Comparison of ENCODE assay signal across 19 cellular contexts in the genomic region with DNA sequence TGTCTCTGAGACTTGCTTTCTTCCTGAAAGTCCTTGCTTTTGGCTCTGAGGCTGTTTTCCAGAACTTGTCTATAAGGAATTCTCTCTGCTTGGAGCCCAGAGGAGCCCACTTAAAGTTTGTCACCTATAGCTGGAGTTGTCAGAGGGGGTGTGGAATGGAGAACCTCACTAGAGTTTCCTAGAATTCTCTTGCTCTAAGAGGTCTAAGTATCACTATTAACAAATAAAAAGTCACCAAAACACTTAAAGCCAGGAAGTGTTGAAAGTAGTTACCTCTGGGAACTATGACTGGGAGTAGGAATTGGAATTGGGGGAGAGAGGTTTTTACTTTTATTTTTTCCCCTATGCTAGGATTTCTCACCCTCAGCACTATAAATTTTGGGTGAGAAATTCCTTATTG. TPM values are rescaled to one million over a fixed set of nuclear protein-coding genes. Genes with fewer than 3 reads are reported as not detected.
DNase-seq lines count a peak whose midpoint lies in the region; ATAC-seq and TF ChIP-seq lines count a peak whose summit lies in the region.
"Had no signal": no experiment of that assay in that cellular context is flagged by ENCODE, and none has a peak within 500 bp of the region (broad histone marks: within the 10 kb centered on the region; RNA-seq: fewer than 3 reads in every experiment).

No MANE protein-coding gene starts in this region.

- H3K36me3 Mint-ChIP-seq in effector memory CD8-positive, alpha-beta T cell (ENCODE audit: insufficient read depth): peaks cover 2% of the 10 kb centered on the region

- H3K4me1 ChIP-seq in OCI-LY1 (ENCODE audit: insufficient read depth, low read length, severe bottlenecking): peaks cover 63% of the 10 kb centered on the region
- H3K4me1 ChIP-seq in spleen: peaks cover 28 to 74% (median 60%) of the 10 kb centered on the region in 6 donors
- H3K4me1 ChIP-seq in esophagus squamous epithelium: no peaks in the 10 kb centered on the region
- H3K4me1 ChIP-seq: SJCRH30 had no signal

- no peaks in the 10 kb centered on the region for H3K79me2 ChIP-seq in OCI-LY1 (ENCODE audit: insufficient read depth, low read length)

- peaks cover 18% of the 10 kb centered on the region for H3F3A ChIP-seq in OCI-LY1 (ENCODE audit: insufficient read depth, low read length)

- peaks cover 45 to 53% of the 10 kb centered on the region in 2 donors for H3K4me1 Mint-ChIP-seq in effector memory CD8-positive, alpha-beta T cell (ENCODE audit: low read depth in 2 of 2)

- no peaks in the 10 kb centered on the region for H3K27me3 Mint-ChIP-seq in effector memory CD8-positive, alpha-beta T cell

- H3K27me3 ChIP-seq in OCI-LY1 (ENCODE audit: insufficient read depth, low read length): no peaks in the 10 kb centered on the region
- no peaks in the 10 kb centered on the region for H3K27me3 ChIP-seq in spleen (replicated peaks in 1 of 7)
- no peaks in the 10 kb centered on the region for H3K27me3 ChIP-seq in esophagus squamous epithelium
- H3K27me3 ChIP-seq in MG63: no peaks in the 10 kb centered on the region
- H3K27me3 ChIP-seq: neutrophil, SJCRH30 had no signal

- H3K9me3 ChIP-seq in OCI-LY1 (ENCODE audit: low read length): no peaks in the 10 kb centered on the region
- H3K9me3 ChIP-seq in spleen: no peaks in the 10 kb centered on the region
- no peaks in the 10 kb centered on the region for H3K9me3 ChIP-seq in esophagus squamous epithelium
- no peaks in the 10 kb centered on the region for H3K9me3 ChIP-seq in MG63
- H3K9me3 ChIP-seq: neutrophil, SJCRH30 had no signal

- peak overlapping the region; percentile 48 for H3K4me2 ChIP-seq in OCI-LY1 (ENCODE audit: low read length)

- DNase-seq in CD1c-positive myeloid dendritic cell (ENCODE audit: extremely low spot score) (peak; percentile 47), spleen (no peak), NCI-H226 (no peak), esophagus squamous epithelium (lab: John Stamatoyannopoulos, UW) (no peak), MG63 (no peak)
- no peak for DNase-seq in effector memory CD8-positive, alpha-beta T cell
- DNase-seq: activated CD4-positive, CD25-positive, alpha-beta regulatory T cell; GDM1; hypothalamus; KBM-7; NCI-H1092 treated with DMSO at 0.1 percent for 48 hours; NCI-H2107; NCI-H526 treated with DMSO at 0.1 percent for 48 hours; PC-3; SJCRH30 had no signal

- peak overlapping the region; percentile 89 to 92 for H3K27ac Mint-ChIP-seq in effector memory CD8-positive, alpha-beta T cell

- H3K4me3 ChIP-seq in OCI-LY1 (ENCODE audit: low read depth, low read length, poor library complexity, severe bottlenecking) (no peak overlapping the region), spleen (no peak overlapping the region), esophagus squamous epithelium (no peak overlapping the region), MG63 (no peak overlapping the region)
- H3K4me3 ChIP-seq: SJCRH30 had no signal

- peak overlapping the region; percentile 45 for H3K9ac ChIP-seq in OCI-LY1 (ENCODE audit: low read length)

- TF ChIP-seq CTCF in OCI-LY1 (IDR thresholded peaks at IDR 0.05; ENCODE audit: low read length) (no peak), spleen (IDR thresholded peaks at IDR 0.05 in 8 of 11, conservative IDR thresholded peaks at IDR 0.05 in 3 of 11) (no peak), esophagus squamous epithelium (IDR thresholded peaks at IDR 0.05) (no peak)

- H3K9me3 Mint-ChIP-seq in effector memory CD8-positive, alpha-beta T cell: no peaks in the 10 kb centered on the region

- intact Hi-C loops in spleen (cut with DNase I; ENCODE audit: low total_unique reads): no loop called here
- intact Hi-C loops in esophagus squamous epithelium (cut with DNase I): no loop called here

- no peaks in the 10 kb centered on the region for H4K20me1 ChIP-seq in OCI-LY1 (ENCODE audit: insufficient read depth, low read length)

- no peak for TF ChIP-seq POLR2A in spleen (IDR thresholded peaks at IDR 0.05)
- no peak for TF ChIP-seq POLR2A in esophagus squamous epithelium (IDR thresholded peaks at IDR 0.05)

- H3K27ac ChIP-seq in OCI-LY1 (ENCODE audit: low read depth, low read length, poor library complexity, severe bottlenecking) (peak overlapping the region; percentile 93), spleen (peak overlapping the region; percentile 11 to 95 (median 76)), esophagus squamous epithelium (no peak overlapping the region)
- H3K27ac ChIP-seq: neutrophil, SJCRH30 had no signal

- ATAC-seq in effector memory CD8-positive, alpha-beta T cell (replicated peaks): no peak
- ATAC-seq: PC-3 had no signal

- H2AFZ ChIP-seq in OCI-LY1 (ENCODE audit: low read length): no peak overlapping the region

- peaks cover 9% of the 10 kb centered on the region for H3K36me3 ChIP-seq in OCI-LY1 (ENCODE audit: insufficient read depth, low read length)
- peaks cover 0 to 4% (median 0%) of the 10 kb centered on the region in 6 donors for H3K36me3 ChIP-seq in spleen
- H3K36me3 ChIP-seq in esophagus squamous epithelium: no peaks in the 10 kb centered on the region
- H3K36me3 ChIP-seq in MG63: peaks cover 3% of the 10 kb centered on the region; the same call in 1 of the 2 replicates
- H3K36me3 ChIP-seq: neutrophil, SJCRH30 had no signal

- peak overlapping the region in 1 of 2 donors; percentile 54 for H3K4me3 Mint-ChIP-seq in effector memory CD8-positive, alpha-beta T cell

- no peaks in the 10 kb centered on the region for H3K9me2 ChIP-seq in OCI-LY1 (ENCODE audit: low read depth, low read length)

RNA-seq across cellular contexts. Expression of a gene that starts 15.0 kb away (rescaled TPM):
- 10 to 100 TPM; 24.2 to 44.9 (median 27.5) TPM for total RNA-seq in spleen
- polyA plus RNA-seq in spleen: 10 to 100 TPM; 71.7 to 82.7 (median 82.7) TPM
- total RNA-seq in esophagus squamous epithelium: 1 to 10 TPM in 3 of 4 donors, under 1 TPM in 1; 0.42 to 4.2 (median 1.5) TPM
- total RNA-seq in MG63 (2014; rRNA removed; shearing (Covaris generic); ENCODE audit: low replicate concordance): 1.4 and 4.0 TPM in 2 replicates
- total RNA-seq: astrocyte, kidney epithelial cell, PC-3, SJCRH30 had no signal

RNA-seq across cellular contexts. Expression of a gene that starts 17.5 kb away (rescaled TPM):
- total RNA-seq in spleen: 100 to 1,000 TPM in 5 of 7 donors, 10 to 100 TPM in 2; 74.4 to 160 (median 127) TPM
- 100 to 1,000 TPM in 2 of 3 donors, 10 to 100 TPM in 1; 97.4 to 159 (median 115) TPM for polyA plus RNA-seq in spleen
- total RNA-seq in esophagus squamous epithelium: 1 to 10 TPM in 1 of 4 donors, under 1 TPM in 1, not detected in 2; 0.27 to 1.9 TPM
- 0.47 and 0.86 TPM in 2 replicates for total RNA-seq in MG63 (2014; rRNA removed; shearing (Covaris generic); ENCODE audit: low replicate concordance)
- total RNA-seq: SJCRH30 had no signal

RNA-seq across cellular contexts. Expression of a gene that starts 22.1 kb away (rescaled TPM):
- total RNA-seq in spleen: over 10,000 TPM in 5 of 7 donors, 1,000 to 10,000 TPM in 2; 5,541 to 28,996 (median 23,209) TPM
- 100 to 1,000 TPM in 1 of 3 donors, 10 to 100 TPM in 1, not detected in 1; 42.1 to 285 TPM for polyA plus RNA-seq in spleen
- total RNA-seq in esophagus squamous epithelium: 1,000 to 10,000 TPM in 3 of 4 donors, 100 to 1,000 TPM in 1; 759 to 4,621 (median 3,503) TPM
- total RNA-seq in MG63 (2014; rRNA removed; shearing (Covaris generic); ENCODE audit: low replicate concordance): 8,012 and 15,182 TPM in 2 replicates

RNA-seq across cellular contexts. Expression of a gene that starts 22.4 kb away (rescaled TPM):
- total RNA-seq in spleen: 10 to 100 TPM; 14.4 to 24.2 (median 20.8) TPM
- polyA plus RNA-seq in spleen: 10 to 100 TPM; 35.3 to 46.9 (median 37.0) TPM
- total RNA-seq in esophagus squamous epithelium: 10 to 100 TPM in 3 of 4 donors, 1 to 10 TPM in 1; 6.6 to 19.6 (median 14.2) TPM
- total RNA-seq in MG63 (2014; rRNA removed; shearing (Covaris generic); ENCODE audit: low replicate concordance): 72.4 and 84.4 TPM in 2 replicates

RNA-seq across cellular contexts. Expression of a gene that starts 29.3 kb away (rescaled TPM):
- total RNA-seq in spleen (1 to 10 TPM in 6 of 7 donors, under 1 TPM in 1; 0.95 to 2.8 (median 1.4) TPM), esophagus squamous epithelium (10 to 100 TPM in 1 of 4 donors, 1 to 10 TPM in 3; 1.3 to 17.5 (median 5.1) TPM)
- 1 to 10 TPM in 2 of 3 donors, under 1 TPM in 1; 0.89 to 2.9 (median 1.1) TPM for polyA plus RNA-seq in spleen
- 15.5 and 35.6 TPM in 2 replicates for total RNA-seq in MG63 (2014; rRNA removed; shearing (Covaris generic); ENCODE audit: low replicate concordance)

Comparison
In these comparisons a context has a peak if more than half of its experiments do, and no peak if none do; other contexts are left out.
1. H3K27ac ChIP-seq: peak in OCI-LY1 (single experiment) and spleen (8 of 8); none in esophagus squamous epithelium (0 of 4).
2. RNA of a gene that starts 17.5 kb away (total RNA-seq): 74.4 to 160 TPM in spleen; 0.47 to 0.86 TPM in MG63 and 0.27 to 1.9 TPM in esophagus squamous epithelium; every median in the first group is over 10 times any median in the second.